Comparison of ENCODE assay signal across 8 cellular contexts in genomic region chr11:75532200-75532972, GRCh38. TPM values are rescaled to one million over a fixed set of nuclear protein-coding genes. Genes with fewer than 3 reads are reported as not detected.
A peak's percentile ranks its signal among the peaks of the same experiment; 100 is the strongest.
DNase-seq lines count a peak whose midpoint lies in the region; ATAC-seq and FAIRE-seq lines count a peak whose summit lies in the region.

No MANE protein-coding gene starts in this region.

- no peaks in the 10 kb centered on the region for H3K36me3 ChIP-seq in MG63
- H3K36me3 ChIP-seq in trophoblast cell (ENCODE audit: control insufficient read depth in 1 of 2, insufficient read depth in 2 of 2, low read length in 2 of 2) = no peaks in the 10 kb centered on the region

- H3K4me3 ChIP-seq in MG63 = no peak overlapping the region
- H3K4me3 ChIP-seq in trophoblast cell (ENCODE audit: low read depth, low read length) = no peak overlapping the region

- no peak overlapping the region for H4K12ac ChIP-seq in trophoblast cell (ENCODE audit: low read depth, low read length)

- H3K4ac ChIP-seq in trophoblast cell (ENCODE audit: low read depth, low read length) = no peak overlapping the region

- no peak overlapping the region for H2AK5ac ChIP-seq in trophoblast cell (ENCODE audit: low read length)

- no peak overlapping the region for H2BK12ac ChIP-seq in trophoblast cell (ENCODE audit: low read length)

- H2BK5ac ChIP-seq in trophoblast cell (ENCODE audit: low read depth, low read length, poor library complexity) = no peak overlapping the region

- no peaks in the 10 kb centered on the region for H3K79me2 ChIP-seq in trophoblast cell (ENCODE audit: control insufficient read depth, insufficient read depth, low read length, poor library complexity)

- no peak overlapping the region for H3K18ac ChIP-seq in trophoblast cell (ENCODE audit: low read length)

- H3K9ac ChIP-seq in trophoblast cell (ENCODE audit: low read length) = no peak overlapping the region

- H2BK120ac ChIP-seq in trophoblast cell (ENCODE audit: insufficient read depth, low read length, poor library complexity) = no peak overlapping the region

- no peak overlapping the region for H4K8ac ChIP-seq in trophoblast cell (ENCODE audit: low read depth, low read length)

- H3K27ac ChIP-seq in trophoblast cell (ENCODE audit: low read depth, low read length) = no peak overlapping the region

- H3K4me2 ChIP-seq in trophoblast cell (ENCODE audit: low read length) = peak overlapping the region; percentile 33

- peak; percentile 65 for FAIRE-seq in urothelium cell line (lab: Jason Lieb, UNC)

- H2AFZ ChIP-seq in trophoblast cell (ENCODE audit: insufficient read depth, low read length, poor library complexity) = no peak overlapping the region

- in situ Hi-C loops in SK-MEL-5 (cut with HindIII; ENCODE audit: low pct_unique_long_range_greater_than_20kb, low sequenced_read_pairs) = no loop called here

- peak; percentile 79 for DNase-seq in GM03348 (ENCODE audit: low spot score)
- DNase-seq in MG63 = peak; percentile 45
- DNase-seq in SK-MEL-5 (ENCODE audit: low read depth, low spot score) = peak; percentile 88
- DNase-seq in activated effector memory CD4-positive, alpha-beta T cell treated with Interleukin-2 at 50 U/mL for 16 hours = peak; percentile 74
- DNase-seq in globus pallidus (ENCODE audit: low spot score) = peak; percentile 44
- peak; percentile 42 to 89 for DNase-seq in trophoblast cell
- DNase-seq in urothelium cell line (ENCODE audit: low spot score) = peak; percentile 80

- H3K23ac ChIP-seq in trophoblast cell (ENCODE audit: low read length) = no peak overlapping the region

- H3K14ac ChIP-seq in trophoblast cell (ENCODE audit: low read length) = no peak overlapping the region

- WGBS in trophoblast cell (ENCODE audit: extremely low coverage, insufficient coverage, insufficient read length) = no CpG with 5 or more reads among the region's 7 CpGs

- no peak for ATAC-seq in GM18867 (IDR thresholded peaks at IDR 0.05; ENCODE audit: unreplicated experiment)

- peaks cover 3 to 4% of the 10 kb centered on the region in 2 experiments for H3K4me1 ChIP-seq in trophoblast cell (ENCODE audit: control insufficient read depth in 1 of 2, insufficient read depth in 2 of 2, low read length in 2 of 2)

- H4K91ac ChIP-seq in trophoblast cell (ENCODE audit: low read depth, low read length) = no peak overlapping the region

- H3K27me3 ChIP-seq in MG63 = no peaks in the 10 kb centered on the region
- H3K27me3 ChIP-seq in trophoblast cell (ENCODE audit: insufficient read depth, low read length) = no peaks in the 10 kb centered on the region

- H3K79me1 ChIP-seq in trophoblast cell (ENCODE audit: low read length) = no peaks in the 10 kb centered on the region

- H3K9me3 ChIP-seq in MG63 = no peaks in the 10 kb centered on the region
- no peaks in the 10 kb centered on the region for H3K9me3 ChIP-seq in trophoblast cell (ENCODE audit: insufficient read depth, low read depth, low read length)

RNA-seq across cellular contexts. Expression of gene GDPD5, which starts 6.6 kb away (rescaled TPM):
- 15.2 and 16.2 TPM in 2 replicates for total RNA-seq in MG63 (2014; rRNA removed; shearing (Covaris generic); ENCODE audit: low replicate concordance)
- 107 and 109 TPM in 2 replicates for total RNA-seq in SK-MEL-5 (2014; rRNA removed; shearing (Covaris generic))
- 133 and 140 TPM in 2 replicates for polyA plus RNA-seq in SK-MEL-5 (2015; cell fraction: cytosol; rRNA removed)
- 322 and 357 TPM in 2 replicates for polyA plus RNA-seq in SK-MEL-5 (2015; cell fraction: nucleus; rRNA removed)
- 15.7 and 17.4 TPM in 2 replicates for polyA plus RNA-seq in trophoblast cell (2013)

RNA-seq across cellular contexts. Expression of gene SERPINH1, which starts 29.7 kb away (rescaled TPM):
- 1,157 and 1,275 TPM in 2 replicates for total RNA-seq in MG63 (2014; rRNA removed; shearing (Covaris generic); ENCODE audit: low replicate concordance)
- total RNA-seq in SK-MEL-5 (2014; rRNA removed; shearing (Covaris generic)) = 21.5 and 21.6 TPM in 2 replicates
- 47.4 and 49.2 TPM in 2 replicates for polyA plus RNA-seq in SK-MEL-5 (2015; cell fraction: cytosol; rRNA removed)
- 15.3 and 31.8 TPM in 2 replicates for polyA plus RNA-seq in SK-MEL-5 (2015; cell fraction: nucleus; rRNA removed)
- 413 and 416 TPM in 2 replicates for polyA plus RNA-seq in trophoblast cell (2013)

Comparison
In these comparisons a context has a peak if more than half of its experiments do, and no peak if none do; other contexts are left out.
1. RNA of gene SERPINH1, which starts 29.7 kb away (total RNA-seq): 1,157 to 1,275 TPM in MG63; 21.5 to 21.6 TPM in SK-MEL-5; every median in the first group is over 10 times any median in the second.
2. Peak in every context shown above with its lines, with median percentiles within 50 percentile points of each other: DNase-seq.